8 cellular contexts compared by ENCODE assay signal in genomic region chrX:48695524-48695875, GRCh38. TPM values are rescaled to one million over a fixed set of nuclear protein-coding genes. Genes with fewer than 3 reads are reported as not detected.
DNase-seq lines count a peak whose midpoint lies in the region; ATAC-seq and TF ChIP-seq lines count a peak whose summit lies in the region.

No MANE protein-coding gene starts in this region.

- DNase-seq in NCI-H82 (lab: John Stamatoyannopoulos, UW): peak; percentile 79
- no peak for DNase-seq in NCI-H82 treated with DMSO at 0.1 percent for 48 hours (lab: John Stamatoyannopoulos, UW; ENCODE audit: unreplicated experiment)
- no peak for DNase-seq in hepatocyte (ENCODE audit: low spot score)
- no peak for DNase-seq in stimulated activated naive CD8-positive, alpha-beta T cell treated with anti-CD3 and anti-CD28 coated beads, Interleukin-15, amount 100 ng/mL, for 72 hours
- no peak for DNase-seq in NAMALWA (ENCODE audit: low spot score)
- no peak for DNase-seq in globus pallidus (ENCODE audit: low spot score)

- TF ChIP-seq CTCF in VCaP (conservative IDR thresholded peaks at IDR 0.05) (no peak), hepatocyte (IDR thresholded peaks at IDR 0.05; ENCODE audit: poor library complexity) (no peak)

- 70% methylated on average over 14 of the region's 14 CpGs for WGBS in hepatocyte (ENCODE audit: low lambda C conversion rate, missing lambda C conversion rate)

- peak overlapping the region; percentile 24 for H3K4me3 ChIP-seq in hepatocyte

- H3K4me1 Mint-ChIP-seq in stimulated activated naive CD8-positive, alpha-beta T cell treated with anti-CD3 and anti-CD28 coated beads, Interleukin-15, amount 100 ng/mL, for 72 hours: peaks cover 32% of the 10 kb centered on the region

- H3K27ac ChIP-seq in VCaP (peak overlapping the region; percentile 63), hepatocyte (peak overlapping the region; percentile 67)

- H3K9me3 ChIP-seq in hepatocyte (ENCODE audit: low read depth): no peaks in the 10 kb centered on the region

- H2AFZ ChIP-seq in hepatocyte: no peak overlapping the region

- no peaks in the 10 kb centered on the region for H3K79me2 ChIP-seq in hepatocyte

- ATAC-seq in stimulated activated naive CD8-positive, alpha-beta T cell treated with anti-CD3 and anti-CD28 coated beads, Interleukin-15, amount 100 ng/mL, for 72 hours: no peak
- ATAC-seq in GM19395 (IDR thresholded peaks at IDR 0.05; ENCODE audit: unreplicated experiment): no peak

- H3K27me3 ChIP-seq in hepatocyte: no peaks in the 10 kb centered on the region

- no peaks in the 10 kb centered on the region for H3K27me3 Mint-ChIP-seq in stimulated activated naive CD8-positive, alpha-beta T cell treated with anti-CD3 and anti-CD28 coated beads, Interleukin-15, amount 100 ng/mL, for 72 hours

- H4K20me1 ChIP-seq in hepatocyte (ENCODE audit: insufficient read depth, poor library complexity, severe bottlenecking): no peaks in the 10 kb centered on the region

- H3K4me1 ChIP-seq in hepatocyte (ENCODE audit: insufficient read depth): no peaks in the 10 kb centered on the region

- H3K36me3 ChIP-seq in hepatocyte (replicated peaks; ENCODE audit: insufficient read depth, low read depth): no peaks in the 10 kb centered on the region

- H3K27ac Mint-ChIP-seq in stimulated activated naive CD8-positive, alpha-beta T cell treated with anti-CD3 and anti-CD28 coated beads, Interleukin-15, amount 100 ng/mL, for 72 hours: peak overlapping the region; percentile 95 to 98

- peak overlapping the region; percentile 83 for H3K4me2 ChIP-seq in hepatocyte

- no peaks in the 10 kb centered on the region for H3K9me3 Mint-ChIP-seq in stimulated activated naive CD8-positive, alpha-beta T cell treated with anti-CD3 and anti-CD28 coated beads, Interleukin-15, amount 100 ng/mL, for 72 hours

- no peaks in the 10 kb centered on the region for H3K9me2 ChIP-seq in hepatocyte (replicated peaks; ENCODE audit: insufficient read depth)

- H3K4me3 Mint-ChIP-seq in stimulated activated naive CD8-positive, alpha-beta T cell treated with anti-CD3 and anti-CD28 coated beads, Interleukin-15, amount 100 ng/mL, for 72 hours: peak overlapping the region; percentile 86 to 92

RNA-seq across cellular contexts. Expression of gene SUV39H1, which starts 1.0 kb away (rescaled TPM):
- 2.9 and 3.1 TPM in 2 replicates for total RNA-seq in hepatocyte
- polyA plus RNA-seq in hepatocyte: 5.3 and 9.1 TPM in 2 replicates

RNA-seq across cellular contexts. Expression of gene WAS, which starts 11.9 kb away (rescaled TPM):
- total RNA-seq in hepatocyte: 0.32 TPM in 1 of 2 replicates, not detected in the other
- polyA plus RNA-seq in hepatocyte: 0.73 and 2.4 TPM in 2 replicates
